In the genomic region with DNA sequence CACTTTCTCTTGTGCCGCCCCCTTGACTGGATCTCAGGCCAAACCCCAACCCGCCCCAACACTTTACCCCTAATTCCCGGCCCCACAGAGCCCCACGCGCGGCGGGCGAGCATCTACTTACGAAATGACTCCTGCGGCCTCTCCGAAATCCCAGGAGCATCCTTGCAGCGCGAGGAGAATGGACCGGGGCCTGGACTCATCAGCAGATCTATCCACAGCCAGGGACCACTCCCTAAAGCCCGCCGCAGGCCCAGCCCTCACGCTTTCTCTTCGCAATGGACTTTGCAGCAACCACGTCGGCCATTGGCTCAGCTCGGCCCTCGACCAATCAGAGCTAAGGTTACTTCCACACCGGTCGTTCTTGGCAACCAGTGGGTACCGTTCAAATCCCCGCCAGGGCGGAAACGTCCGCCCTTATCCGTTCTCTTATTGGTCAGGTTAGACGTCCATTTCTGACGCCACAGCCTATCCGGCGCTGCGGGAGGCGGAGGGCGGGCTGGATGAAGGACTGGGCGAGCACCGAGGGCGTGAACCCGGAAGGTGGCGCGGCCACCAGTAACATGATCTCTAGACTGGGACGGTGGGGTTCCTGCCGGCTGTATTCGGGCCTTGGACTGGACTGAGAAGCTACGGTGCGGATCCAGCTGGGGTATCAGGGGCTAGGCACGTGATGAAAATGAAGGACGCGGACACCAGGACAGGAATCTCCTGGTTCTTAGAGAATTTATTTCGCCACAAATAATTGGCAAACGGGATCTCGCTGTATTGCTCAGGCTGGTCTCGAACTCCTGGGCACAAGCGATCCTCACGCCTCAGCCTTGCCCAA, we compare ENCODE assay signal across 1 cellular context.
TF ChIP-seq lines count a peak whose summit lies in the region.

A gene (minus strand): TSS at position 244 of the 826 bp plus-strand sequence. CDS start 84 bp downstream, at position 160.
A gene with protein sequence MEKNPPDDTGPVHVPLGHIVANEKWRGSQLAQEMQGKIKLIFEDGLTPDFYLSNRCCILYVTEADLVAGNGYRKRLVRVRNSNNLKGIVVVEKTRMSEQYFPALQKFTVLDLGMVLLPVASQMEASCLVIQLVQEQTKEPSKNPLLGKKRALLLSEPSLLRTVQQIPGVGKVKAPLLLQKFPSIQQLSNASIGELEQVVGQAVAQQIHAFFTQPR (plus strand): TSS at position 528 of the 826 bp plus-strand sequence. CDS start 955 bp downstream, outside the sequence.

TF ChIP-seq in GM12878, 131 proteins besides CTCF, POLR2A, EP300 and RAD21 (continued from another document and continues in another):
- TF ChIP-seq, protein P1, sequence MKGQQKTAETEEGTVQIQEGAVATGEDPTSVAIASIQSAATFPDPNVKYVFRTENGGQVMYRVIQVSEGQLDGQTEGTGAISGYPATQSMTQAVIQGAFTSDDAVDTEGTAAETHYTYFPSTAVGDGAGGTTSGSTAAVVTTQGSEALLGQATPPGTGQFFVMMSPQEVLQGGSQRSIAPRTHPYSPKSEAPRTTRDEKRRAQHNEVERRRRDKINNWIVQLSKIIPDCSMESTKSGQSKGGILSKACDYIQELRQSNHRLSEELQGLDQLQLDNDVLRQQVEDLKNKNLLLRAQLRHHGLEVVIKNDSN (IDR thresholded peaks at IDR 0.05; ENCODE audit: borderline replicate concordance, extremely low read length, insufficient read depth, low read depth, low read length), result no peak
- TF ChIP-seq STAT3 (IDR thresholded peaks at IDR 0.05; ENCODE audit: low read depth, low read length) (no peak), BACH1 (IDR thresholded peaks at IDR 0.05; ENCODE audit: borderline replicate concordance) (no peak), ZNF384 (IDR thresholded peaks at IDR 0.05; ENCODE audit: borderline replicate concordance, low read depth, low read length) (no peak), TARDBP (IDR thresholded peaks at IDR 0.05; ENCODE audit: borderline replicate concordance) (no peak), TAF1 (IDR thresholded peaks at IDR 0.05; ENCODE audit: borderline replicate concordance, low read depth, low read length) (peak; percentile 68), MEF2B (IDR thresholded peaks at IDR 0.05; ENCODE audit: partially characterized antibody, poor library complexity, severe bottlenecking) (no peak), JUND (IDR thresholded peaks at IDR 0.05; ENCODE audit: low read depth, low read length) (no peak), CBX3 (IDR thresholded peaks at IDR 0.05; ENCODE audit: borderline replicate concordance, low read depth) (no peak), PAX8 (IDR thresholded peaks at IDR 0.05) (no peak), HCFC1 (IDR thresholded peaks at IDR 0.05; ENCODE audit: low read length) (peak; percentile 77), SIX5 (IDR thresholded peaks at IDR 0.05; ENCODE audit: low read depth, low read length, severe bottlenecking) (peak; percentile 30), WRNIP1 (IDR thresholded peaks at IDR 0.05; ENCODE audit: borderline replicate concordance, low read depth, low read length) (no peak), CHD2 (IDR thresholded peaks at IDR 0.05; ENCODE audit: borderline replicate concordance, low read depth, low read length) (peak; percentile 97), EZH2 (IDR thresholded peaks at IDR 0.05; ENCODE audit: borderline replicate concordance, control insufficient read depth, low read depth, low read length) (no peak), MXI1 (IDR thresholded peaks at IDR 0.05; ENCODE audit: low read depth, low read length) (peak; percentile 98), CBFB (IDR thresholded peaks at IDR 0.05; ENCODE audit: low read depth) (no peak), IKZF1 (conservative IDR thresholded peaks at IDR 0.05) (peak; percentile 63), MYB (IDR thresholded peaks at IDR 0.05; ENCODE audit: borderline replicate concordance, low read depth, low read length) (no peak), CREB1 (IDR thresholded peaks at IDR 0.05; ENCODE audit: low read depth) (peak; percentile 87), NR2C1 (IDR thresholded peaks at IDR 0.05) (peak; percentile 88), KLF5 (IDR thresholded peaks at IDR 0.05; ENCODE audit: partially characterized antibody) (peak; percentile 64), CHD1 (IDR thresholded peaks at IDR 0.05; ENCODE audit: low read depth, low read length) (no peak), TCF12 (IDR thresholded peaks at IDR 0.05; ENCODE audit: low read depth, low read length) (0 out of 2 replicates have a peak, but pooled peaks have one; percentile 11), RAD51 (IDR thresholded peaks at IDR 0.05) (0 out of 2 replicates have a peak, but pooled peaks have one; percentile 42), SUPT20H (IDR thresholded peaks at IDR 0.05; ENCODE audit: borderline replicate concordance, control insufficient read depth, low read depth, low read length) (no peak), SMARCA5 (IDR thresholded peaks at IDR 0.05) (peak; percentile 53; the same call in 1 of the 2 replicates), NBN (IDR thresholded peaks at IDR 0.05) (0 out of 2 replicates have a peak, but pooled peaks have one; percentile 25), ZNF24 (IDR thresholded peaks at IDR 0.05) (no peak), SIN3A (IDR thresholded peaks at IDR 0.05; ENCODE audit: low read depth, low read length) (peak; percentile 98), TCF3 (IDR thresholded peaks at IDR 0.05; ENCODE audit: borderline replicate concordance, insufficient read depth, low read depth, low read length) (peak; percentile 50; the same call in 1 of the 2 replicates), PAX5 (IDR thresholded peaks at IDR 0.05; ENCODE audit: borderline replicate concordance, low read depth, low read length) (peak; percentile 60; the same call in 1 of the 2 replicates), EED (IDR thresholded peaks at IDR 0.05; ENCODE audit: low read depth) (no peak), MTA2 (IDR thresholded peaks at IDR 0.05; ENCODE audit: low read depth) (0 out of 2 replicates have a peak, but pooled peaks have one; percentile 28), NFXL1 (IDR thresholded peaks at IDR 0.05; ENCODE audit: borderline replicate concordance) (no peak), ETV6 (conservative IDR thresholded peaks at IDR 0.05 in 1 of 2, IDR thresholded peaks at IDR 0.05 in 1 of 2; ENCODE audit: borderline replicate concordance in 1 of 2, low read depth in 1 of 2) (no peak), FOXM1 (IDR thresholded peaks at IDR 0.05; ENCODE audit: low read depth, low read length) (peak; percentile 95), GATAD2B (conservative IDR thresholded peaks at IDR 0.05; ENCODE audit: low read depth) (peak; percentile 95), HDAC2 (IDR thresholded peaks at IDR 0.05) (no peak)
- TF ChIP-seq, protein P2, sequence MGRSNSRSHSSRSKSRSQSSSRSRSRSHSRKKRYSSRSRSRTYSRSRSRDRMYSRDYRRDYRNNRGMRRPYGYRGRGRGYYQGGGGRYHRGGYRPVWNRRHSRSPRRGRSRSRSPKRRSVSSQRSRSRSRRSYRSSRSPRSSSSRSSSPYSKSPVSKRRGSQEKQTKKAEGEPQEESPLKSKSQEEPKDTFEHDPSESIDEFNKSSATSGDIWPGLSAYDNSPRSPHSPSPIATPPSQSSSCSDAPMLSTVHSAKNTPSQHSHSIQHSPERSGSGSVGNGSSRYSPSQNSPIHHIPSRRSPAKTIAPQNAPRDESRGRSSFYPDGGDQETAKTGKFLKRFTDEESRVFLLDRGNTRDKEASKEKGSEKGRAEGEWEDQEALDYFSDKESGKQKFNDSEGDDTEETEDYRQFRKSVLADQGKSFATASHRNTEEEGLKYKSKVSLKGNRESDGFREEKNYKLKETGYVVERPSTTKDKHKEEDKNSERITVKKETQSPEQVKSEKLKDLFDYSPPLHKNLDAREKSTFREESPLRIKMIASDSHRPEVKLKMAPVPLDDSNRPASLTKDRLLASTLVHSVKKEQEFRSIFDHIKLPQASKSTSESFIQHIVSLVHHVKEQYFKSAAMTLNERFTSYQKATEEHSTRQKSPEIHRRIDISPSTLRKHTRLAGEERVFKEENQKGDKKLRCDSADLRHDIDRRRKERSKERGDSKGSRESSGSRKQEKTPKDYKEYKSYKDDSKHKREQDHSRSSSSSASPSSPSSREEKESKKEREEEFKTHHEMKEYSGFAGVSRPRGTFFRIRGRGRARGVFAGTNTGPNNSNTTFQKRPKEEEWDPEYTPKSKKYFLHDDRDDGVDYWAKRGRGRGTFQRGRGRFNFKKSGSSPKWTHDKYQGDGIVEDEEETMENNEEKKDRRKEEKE (IDR thresholded peaks at IDR 0.05), result no peak
- TF ChIP-seq, protein P3, sequence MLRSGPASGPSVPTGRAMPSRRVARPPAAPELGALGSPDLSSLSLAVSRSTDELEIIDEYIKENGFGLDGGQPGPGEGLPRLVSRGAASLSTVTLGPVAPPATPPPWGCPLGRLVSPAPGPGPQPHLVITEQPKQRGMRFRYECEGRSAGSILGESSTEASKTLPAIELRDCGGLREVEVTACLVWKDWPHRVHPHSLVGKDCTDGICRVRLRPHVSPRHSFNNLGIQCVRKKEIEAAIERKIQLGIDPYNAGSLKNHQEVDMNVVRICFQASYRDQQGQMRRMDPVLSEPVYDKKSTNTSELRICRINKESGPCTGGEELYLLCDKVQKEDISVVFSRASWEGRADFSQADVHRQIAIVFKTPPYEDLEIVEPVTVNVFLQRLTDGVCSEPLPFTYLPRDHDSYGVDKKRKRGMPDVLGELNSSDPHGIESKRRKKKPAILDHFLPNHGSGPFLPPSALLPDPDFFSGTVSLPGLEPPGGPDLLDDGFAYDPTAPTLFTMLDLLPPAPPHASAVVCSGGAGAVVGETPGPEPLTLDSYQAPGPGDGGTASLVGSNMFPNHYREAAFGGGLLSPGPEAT (IDR thresholded peaks at IDR 0.05; ENCODE audit: low read depth), result no peak
- TF ChIP-seq, protein P4, sequence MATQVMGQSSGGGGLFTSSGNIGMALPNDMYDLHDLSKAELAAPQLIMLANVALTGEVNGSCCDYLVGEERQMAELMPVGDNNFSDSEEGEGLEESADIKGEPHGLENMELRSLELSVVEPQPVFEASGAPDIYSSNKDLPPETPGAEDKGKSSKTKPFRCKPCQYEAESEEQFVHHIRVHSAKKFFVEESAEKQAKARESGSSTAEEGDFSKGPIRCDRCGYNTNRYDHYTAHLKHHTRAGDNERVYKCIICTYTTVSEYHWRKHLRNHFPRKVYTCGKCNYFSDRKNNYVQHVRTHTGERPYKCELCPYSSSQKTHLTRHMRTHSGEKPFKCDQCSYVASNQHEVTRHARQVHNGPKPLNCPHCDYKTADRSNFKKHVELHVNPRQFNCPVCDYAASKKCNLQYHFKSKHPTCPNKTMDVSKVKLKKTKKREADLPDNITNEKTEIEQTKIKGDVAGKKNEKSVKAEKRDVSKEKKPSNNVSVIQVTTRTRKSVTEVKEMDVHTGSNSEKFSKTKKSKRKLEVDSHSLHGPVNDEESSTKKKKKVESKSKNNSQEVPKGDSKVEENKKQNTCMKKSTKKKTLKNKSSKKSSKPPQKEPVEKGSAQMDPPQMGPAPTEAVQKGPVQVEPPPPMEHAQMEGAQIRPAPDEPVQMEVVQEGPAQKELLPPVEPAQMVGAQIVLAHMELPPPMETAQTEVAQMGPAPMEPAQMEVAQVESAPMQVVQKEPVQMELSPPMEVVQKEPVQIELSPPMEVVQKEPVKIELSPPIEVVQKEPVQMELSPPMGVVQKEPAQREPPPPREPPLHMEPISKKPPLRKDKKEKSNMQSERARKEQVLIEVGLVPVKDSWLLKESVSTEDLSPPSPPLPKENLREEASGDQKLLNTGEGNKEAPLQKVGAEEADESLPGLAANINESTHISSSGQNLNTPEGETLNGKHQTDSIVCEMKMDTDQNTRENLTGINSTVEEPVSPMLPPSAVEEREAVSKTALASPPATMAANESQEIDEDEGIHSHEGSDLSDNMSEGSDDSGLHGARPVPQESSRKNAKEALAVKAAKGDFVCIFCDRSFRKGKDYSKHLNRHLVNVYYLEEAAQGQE (IDR thresholded peaks at IDR 0.05; ENCODE audit: low read depth, low read length), result no peak
- TF ChIP-seq, protein P5, sequence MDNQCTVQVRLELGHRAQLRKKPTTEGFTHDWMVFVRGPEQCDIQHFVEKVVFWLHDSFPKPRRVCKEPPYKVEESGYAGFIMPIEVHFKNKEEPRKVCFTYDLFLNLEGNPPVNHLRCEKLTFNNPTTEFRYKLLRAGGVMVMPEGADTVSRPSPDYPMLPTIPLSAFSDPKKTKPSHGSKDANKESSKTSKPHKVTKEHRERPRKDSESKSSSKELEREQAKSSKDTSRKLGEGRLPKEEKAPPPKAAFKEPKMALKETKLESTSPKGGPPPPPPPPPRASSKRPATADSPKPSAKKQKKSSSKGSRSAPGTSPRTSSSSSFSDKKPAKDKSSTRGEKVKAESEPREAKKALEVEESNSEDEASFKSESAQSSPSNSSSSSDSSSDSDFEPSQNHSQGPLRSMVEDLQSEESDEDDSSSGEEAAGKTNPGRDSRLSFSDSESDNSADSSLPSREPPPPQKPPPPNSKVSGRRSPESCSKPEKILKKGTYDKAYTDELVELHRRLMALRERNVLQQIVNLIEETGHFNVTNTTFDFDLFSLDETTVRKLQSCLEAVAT (IDR thresholded peaks at IDR 0.05), result no peak
- TF ChIP-seq, protein P6, sequence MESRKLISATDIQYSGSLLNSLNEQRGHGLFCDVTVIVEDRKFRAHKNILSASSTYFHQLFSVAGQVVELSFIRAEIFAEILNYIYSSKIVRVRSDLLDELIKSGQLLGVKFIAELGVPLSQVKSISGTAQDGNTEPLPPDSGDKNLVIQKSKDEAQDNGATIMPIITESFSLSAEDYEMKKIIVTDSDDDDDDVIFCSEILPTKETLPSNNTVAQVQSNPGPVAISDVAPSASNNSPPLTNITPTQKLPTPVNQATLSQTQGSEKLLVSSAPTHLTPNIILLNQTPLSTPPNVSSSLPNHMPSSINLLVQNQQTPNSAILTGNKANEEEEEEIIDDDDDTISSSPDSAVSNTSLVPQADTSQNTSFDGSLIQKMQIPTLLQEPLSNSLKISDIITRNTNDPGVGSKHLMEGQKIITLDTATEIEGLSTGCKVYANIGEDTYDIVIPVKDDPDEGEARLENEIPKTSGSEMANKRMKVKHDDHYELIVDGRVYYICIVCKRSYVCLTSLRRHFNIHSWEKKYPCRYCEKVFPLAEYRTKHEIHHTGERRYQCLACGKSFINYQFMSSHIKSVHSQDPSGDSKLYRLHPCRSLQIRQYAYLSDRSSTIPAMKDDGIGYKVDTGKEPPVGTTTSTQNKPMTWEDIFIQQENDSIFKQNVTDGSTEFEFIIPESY (IDR thresholded peaks at IDR 0.05), result no peak
- TF ChIP-seq, protein P7, sequence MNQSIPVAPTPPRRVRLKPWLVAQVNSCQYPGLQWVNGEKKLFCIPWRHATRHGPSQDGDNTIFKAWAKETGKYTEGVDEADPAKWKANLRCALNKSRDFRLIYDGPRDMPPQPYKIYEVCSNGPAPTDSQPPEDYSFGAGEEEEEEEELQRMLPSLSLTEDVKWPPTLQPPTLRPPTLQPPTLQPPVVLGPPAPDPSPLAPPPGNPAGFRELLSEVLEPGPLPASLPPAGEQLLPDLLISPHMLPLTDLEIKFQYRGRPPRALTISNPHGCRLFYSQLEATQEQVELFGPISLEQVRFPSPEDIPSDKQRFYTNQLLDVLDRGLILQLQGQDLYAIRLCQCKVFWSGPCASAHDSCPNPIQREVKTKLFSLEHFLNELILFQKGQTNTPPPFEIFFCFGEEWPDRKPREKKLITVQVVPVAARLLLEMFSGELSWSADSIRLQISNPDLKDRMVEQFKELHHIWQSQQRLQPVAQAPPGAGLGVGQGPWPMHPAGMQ (IDR thresholded peaks at IDR 0.05; ENCODE audit: borderline replicate concordance), result no peak
- TF ChIP-seq, protein P8, sequence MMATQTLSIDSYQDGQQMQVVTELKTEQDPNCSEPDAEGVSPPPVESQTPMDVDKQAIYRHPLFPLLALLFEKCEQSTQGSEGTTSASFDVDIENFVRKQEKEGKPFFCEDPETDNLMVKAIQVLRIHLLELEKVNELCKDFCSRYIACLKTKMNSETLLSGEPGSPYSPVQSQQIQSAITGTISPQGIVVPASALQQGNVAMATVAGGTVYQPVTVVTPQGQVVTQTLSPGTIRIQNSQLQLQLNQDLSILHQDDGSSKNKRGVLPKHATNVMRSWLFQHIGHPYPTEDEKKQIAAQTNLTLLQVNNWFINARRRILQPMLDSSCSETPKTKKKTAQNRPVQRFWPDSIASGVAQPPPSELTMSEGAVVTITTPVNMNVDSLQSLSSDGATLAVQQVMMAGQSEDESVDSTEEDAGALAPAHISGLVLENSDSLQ (IDR thresholded peaks at IDR 0.05), result peak; percentile 99
